In genomic region chr12:82873951-82874350, GRCh38 we compare ENCODE assay signal across 24 cellular contexts.
DNase-seq lines count a peak whose midpoint lies in the region; ATAC-seq and TF ChIP-seq lines count a peak whose summit lies in the region.
"Had no signal": no experiment of that assay in that cellular context is flagged by ENCODE, and none has a peak within 500 bp of the region (broad histone marks: within the 10 kb centered on the region; RNA-seq: fewer than 3 reads in every experiment).

No MANE protein-coding gene starts in this region.

- no peak for ATAC-seq in HG02798 (IDR thresholded peaks at IDR 0.05; ENCODE audit: poor library complexity, unreplicated experiment)
- ATAC-seq: activated CD8-positive, alpha-beta T cell treated with anti-CD3 and anti-CD28 coated beads for 36 hours; GM23338; naive thymus-derived CD4-positive, alpha-beta T cell; psoas muscle; upper lobe of right lung had no signal

- H4K5ac ChIP-seq in mesendoderm (ENCODE audit: low read length), result no peak overlapping the region

- no peak overlapping the region for H3K9ac ChIP-seq in mesendoderm (ENCODE audit: low read length)

- H4K20me1 ChIP-seq in hepatocyte (ENCODE audit: insufficient read depth, poor library complexity, severe bottlenecking), result no peaks in the 10 kb centered on the region

- H2AFZ ChIP-seq in hepatocyte, result no peak overlapping the region
- H2AFZ ChIP-seq: GM23338 had no signal

- H3K79me2 ChIP-seq in mesendoderm (ENCODE audit: control insufficient read depth, insufficient read depth, low read length) (no peaks in the 10 kb centered on the region), hepatocyte (no peaks in the 10 kb centered on the region)

- WGBS in mesendoderm (ENCODE audit: extremely low coverage, insufficient coverage, low lambda C conversion rate), result no CpG with 5 or more reads among the region's 3 CpGs
- whole genome bisulfite sequencing in hepatocyte (ENCODE audit: low lambda C conversion rate, missing lambda C conversion rate), result 78% methylated on average over 3 of the region's 3 CpGs

- H2AK5ac ChIP-seq in mesendoderm (ENCODE audit: low read length), result no peak overlapping the region

- H3K56ac ChIP-seq in mesendoderm (ENCODE audit: low read length), result no peak overlapping the region

- H3K23ac ChIP-seq in mesendoderm (ENCODE audit: low read length), result no peak overlapping the region

- no peak overlapping the region for H4K8ac ChIP-seq in mesendoderm (ENCODE audit: low read depth, low read length)

- H3K18ac ChIP-seq in mesendoderm (ENCODE audit: low read length), result no peak overlapping the region

- H3K9me2 ChIP-seq in hepatocyte (replicated peaks; ENCODE audit: insufficient read depth), result no peaks in the 10 kb centered on the region

- no peak overlapping the region for H2BK15ac ChIP-seq in mesendoderm (replicated peaks; ENCODE audit: low read depth)

- H3K4ac ChIP-seq in mesendoderm (ENCODE audit: low read depth, low read length), result no peak overlapping the region

- H2BK5ac ChIP-seq in mesendoderm (ENCODE audit: low read length), result no peak overlapping the region

- H3K79me1 ChIP-seq in mesendoderm (ENCODE audit: low read length), result peaks cover 2% of the 10 kb centered on the region

- H3K27me3 ChIP-seq in mesendoderm (ENCODE audit: insufficient read depth, low read length, poor library complexity), result no peaks in the 10 kb centered on the region
- no peaks in the 10 kb centered on the region for H3K27me3 ChIP-seq in hepatocyte
- H3K27me3 ChIP-seq: ascending aorta, suprapubic skin, upper lobe of right lung had no signal

- no peaks in the 10 kb centered on the region for H3K9me3 ChIP-seq in hepatocyte (ENCODE audit: low read depth)
- H3K9me3 ChIP-seq: ascending aorta, Caco-2, psoas muscle, suprapubic skin, upper lobe of right lung had no signal

- peaks cover 6% of the 10 kb centered on the region for H3K4me1 ChIP-seq in mesendoderm (ENCODE audit: control insufficient read depth, low read depth, low read length)
- H3K4me1 ChIP-seq in hepatocyte (ENCODE audit: insufficient read depth), result no peaks in the 10 kb centered on the region
- H3K4me1 ChIP-seq: ascending aorta, Caco-2, psoas muscle, upper lobe of right lung had no signal

- no peak overlapping the region for H3K4me2 ChIP-seq in mesendoderm (ENCODE audit: low read length)
- H3K4me2 ChIP-seq in hepatocyte, result no peak overlapping the region
- H3K4me2 ChIP-seq: GM23338 had no signal

- no peaks in the 10 kb centered on the region for H3K36me3 ChIP-seq in mesendoderm (ENCODE audit: control insufficient read depth, insufficient read depth, low read length)
- no peaks in the 10 kb centered on the region for H3K36me3 ChIP-seq in hepatocyte (replicated peaks; ENCODE audit: insufficient read depth, low read depth)
- H3K36me3 ChIP-seq: ascending aorta, suprapubic skin, upper lobe of right lung had no signal

- H3K4me3 ChIP-seq in LNCaP clone FGC (ENCODE audit: low read depth, low read length) (no peak overlapping the region), mesendoderm (ENCODE audit: low read length) (no peak overlapping the region), hepatocyte (no peak overlapping the region)
- H3K4me3 ChIP-seq: ascending aorta, GM23338, psoas muscle, suprapubic skin, upper lobe of right lung had no signal

- no peak overlapping the region for H2BK120ac ChIP-seq in mesendoderm (ENCODE audit: low read depth, low read length)

- peak overlapping the region; percentile 16; the same call in 1 of the 2 replicates for H3K27ac ChIP-seq in VCaP
- no peak overlapping the region for H3K27ac ChIP-seq in mesendoderm (ENCODE audit: low read depth, low read length)
- H3K27ac ChIP-seq in hepatocyte, result no peak overlapping the region
- H3K27ac ChIP-seq: ascending aorta, psoas muscle, RWPE1, suprapubic skin, upper lobe of right lung had no signal

- TF ChIP-seq CTCF in LNCaP clone FGC (IDR thresholded peaks at IDR 0.05; ENCODE audit: control insufficient read depth, extremely low read depth, insufficient read depth) (no peak), VCaP (conservative IDR thresholded peaks at IDR 0.05) (no peak), hepatocyte (IDR thresholded peaks at IDR 0.05; ENCODE audit: poor library complexity) (no peak)

- DNase-seq in LNCaP clone FGC (ENCODE audit: low read depth) (peak; percentile 1), NCI-H2171 (lab: John Stamatoyannopoulos, UW) (peak; percentile 87), mesendoderm (peak; percentile 76), AG08395 (ENCODE audit: low spot score) (no peak), hepatocyte (ENCODE audit: low spot score) (no peak), GM19240 (ENCODE audit: insufficient read length, low spot score) (no peak)
- DNase-seq: activated CD4-positive, alpha-beta T cell treated with anti-CD3 and anti-CD28 coated beads for 1 hour; activated CD8-positive, alpha-beta T cell treated with anti-CD3 and anti-CD28 coated beads for 36 hours; Caco-2; IMR-90; midbrain; naive thymus-derived CD4-positive, alpha-beta T cell; NCI-H1092; NCI-H748 treated with DMSO at 0.1 percent for 48 hours; occipital lobe; psoas muscle; stimulated activated naive CD4-positive, alpha-beta T cell; upper lobe of right lung had no signal

Comparison
In these comparisons a context has a peak if more than half of its experiments do, and no peak if none do; other contexts are left out.
1. DNase-seq: peak in LNCaP clone FGC (single experiment), NCI-H2171 (single experiment) and mesendoderm (single experiment); none in AG08395 (single experiment), hepatocyte (single experiment) and GM19240 (single experiment).